In the genomic region with DNA sequence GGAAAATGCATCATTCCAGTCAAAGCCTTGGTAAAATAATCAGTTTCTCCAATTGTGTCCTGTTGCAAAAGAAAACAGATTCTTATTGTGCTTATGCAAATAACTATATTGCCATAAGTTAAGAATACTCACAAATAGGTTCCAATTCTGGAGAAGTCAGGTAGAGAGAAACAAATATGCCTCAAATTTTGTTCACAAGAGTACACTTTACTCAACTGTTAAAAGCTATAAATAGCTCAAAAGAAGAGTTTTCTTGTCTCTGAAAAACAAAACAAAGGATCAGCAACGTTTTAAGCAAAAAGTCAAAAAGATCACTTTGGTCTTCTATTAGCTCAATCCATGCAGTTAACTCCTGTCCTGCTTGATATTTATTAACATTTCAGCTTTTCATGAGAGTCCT, we compare ENCODE assay signal across 24 cellular contexts. TPM values are rescaled to one million over a fixed set of nuclear protein-coding genes. Genes with fewer than 3 reads are reported as not detected.
DNase-seq lines count a peak whose midpoint lies in the region; ATAC-seq, FAIRE-seq and TF ChIP-seq lines count a peak whose summit lies in the region.
"Had no signal": no experiment of that assay in that cellular context is flagged by ENCODE, and none has a peak within 500 bp of the region (broad histone marks: within the 10 kb centered on the region; RNA-seq: fewer than 3 reads in every experiment).

No MANE protein-coding gene starts in this region.

- TF ChIP-seq POLR2A in A549 (IDR thresholded peaks at IDR 0.05; ENCODE audit: low read length), result no peak

- no peak for ATAC-seq in A549
- no peak for ATAC-seq in left colon
- ATAC-seq: CD8-positive, alpha-beta T cell had no signal

- POLR2A ChIA-PET in A549 (lab: Yijun Ruan, JAX), result no interaction called here

- CTCF ChIA-PET in A549 (lab: Yijun Ruan, JAX), result no interaction called here

- no peak overlapping the region for H3K4me3 ChIP-seq in A549
- H3K4me3 ChIP-seq: BLaER1 treated with 17β-estradiol and CSF1 and Interleukin-3, amounts not matched to agents 10 nM and 100 nM had no signal

- TF ChIP-seq CTCF in A549 (IDR thresholded peaks at IDR 0.05) (no peak), D721Med (IDR thresholded peaks at IDR 0.05; ENCODE audit: insufficient read depth, missing control alignments) (no peak)

- FAIRE-seq in A549 (lab: Jason Lieb, UNC) (peak; percentile 93), D721Med (lab: Jason Lieb, UNC) (peak; percentile 6)
- FAIRE-seq: A204.1, GM12891, GM19239 had no signal

- no peaks in the 10 kb centered on the region for H3K4me1 ChIP-seq in A549

- no peak for TF ChIP-seq RAD21 in A549 (conservative IDR thresholded peaks at IDR 0.05 in 1 of 2, IDR thresholded peaks at IDR 0.05 in 1 of 2)

- DNase-seq in A549 (ENCODE audit: low read depth in 1 of 2, low spot score in 1 of 2) (no peak), D721Med (ENCODE audit: insufficient read length, low spot score) (no peak), OCI-M1 (lab: John Stamatoyannopoulos, UW) (peak; percentile 1), left colon (no peak)
- DNase-seq in activated CD4-positive, CD25-positive, alpha-beta regulatory T cell (lab: John Stamatoyannopoulos, UW), result no peak
- DNase-seq: 8988T; AML-193; Caco-2; Calu3; CD4-positive, alpha-beta T cell; CD8-positive, alpha-beta T cell; DMS 273 treated with DMSO at 0.1 percent for 48 hours; DMS153; DMS79; DND-41; EL; GDM1 had no signal

- WGBS in A549 (ENCODE audit: missing lambda C conversion rate), result 8% methylated on average over 1 of the region's 1 CpG

- no peak overlapping the region for H3K27ac ChIP-seq in A549
- H3K27ac ChIP-seq: BLaER1 treated with 17β-estradiol and CSF1 and Interleukin-3, amounts not matched to agents 10 nM and 100 nM; C4-2B had no signal

- H3K4me2 ChIP-seq in A549, result no peak overlapping the region
- H3K4me2 ChIP-seq: BLaER1 treated with 17β-estradiol and CSF1 and Interleukin-3, amounts not matched to agents 10 nM and 100 nM had no signal

- intact Hi-C loops in left colon (cut with DNase I, micrococcal nuclease), result no loop called here

- no peaks in the 10 kb centered on the region for H3K9me3 ChIP-seq in A549
- H3K9me3 ChIP-seq: Caco-2 had no signal

- TF ChIP-seq EP300 in A549 (IDR thresholded peaks at IDR 0.05), result no peak

TF ChIP-seq in A549, 52 proteins besides CTCF, POLR2A, EP300 and RAD21:
- no peak for TF ChIP-seq KDM1A (IDR thresholded peaks at IDR 0.05; ENCODE audit: low read depth)
- TF ChIP-seq RARB (CRISPR knock-in tag; IDR thresholded peaks at IDR 0.05), result no peak
- TF ChIP-seq NFE2L2 (conservative IDR thresholded peaks at IDR 0.05; ENCODE audit: low read length), result no peak
- no peak for TF ChIP-seq REST (IDR thresholded peaks at IDR 0.05)
- no peak for TF ChIP-seq EHF (CRISPR knock-in tag; IDR thresholded peaks at IDR 0.05)
- no peak for TF ChIP-seq RNF2 (IDR thresholded peaks at IDR 0.05; ENCODE audit: borderline replicate concordance, low read depth)
- TF ChIP-seq E2F6 (IDR thresholded peaks at IDR 0.05; ENCODE audit: borderline replicate concordance, low read depth), result no peak
- TF ChIP-seq USF2 (IDR thresholded peaks at IDR 0.05), result no peak
- no peak for TF ChIP-seq ATOH8 (CRISPR knock-in tag; IDR thresholded peaks at IDR 0.05; ENCODE audit: low read depth)
- TF ChIP-seq NPAS2 (CRISPR knock-in tag; IDR thresholded peaks at IDR 0.05; ENCODE audit: borderline replicate concordance), result no peak
- TF ChIP-seq JUNB (IDR thresholded peaks at IDR 0.05), result no peak
- TF ChIP-seq ZC3H11A (IDR thresholded peaks at IDR 0.05), result no peak
- no peak for TF ChIP-seq HOXB13 (CRISPR knock-in tag; IDR thresholded peaks at IDR 0.05; ENCODE audit: low read depth)
- TF ChIP-seq MAFK (IDR thresholded peaks at IDR 0.05; ENCODE audit: partially characterized antibody), result no peak
- no peak for TF ChIP-seq CHD4 (IDR thresholded peaks at IDR 0.05; ENCODE audit: borderline replicate concordance)
- no peak for TF ChIP-seq HES2 (IDR thresholded peaks at IDR 0.05)

RNA-seq across cellular contexts. Expression of gene SYTL5, which starts 21.9 kb away (rescaled TPM):
- 0.79 and 1.0 TPM in 2 replicates for polyA plus RNA-seq in A549 (2011; rRNA removed)
- 0.05 TPM in 2 replicates for polyA plus RNA-seq in A549 (2012; cell fraction: cytosol; rRNA removed)
- polyA plus RNA-seq in A549 (2012; cell fraction: nucleus; rRNA removed), result 0.05 and 0.06 TPM in 2 replicates
- 0.71 to 1.1 TPM (median 0.88 TPM) in 3 replicates for polyA plus RNA-seq in A549 (2017; fragmentation: RNase III; extraction: RNeasy Plus Mini Kit Qiagen cat#74134 plus additional on column Dnase treatment)
- 0.37 and 0.44 TPM in 2 replicates for polyA minus RNA-seq in A549 (2011; rRNA and poly(A)+ RNA removed)
- total RNA-seq in left colon, result 10 to 100 TPM in 1 of 2 donors, 1 to 10 TPM in 1; 10.0 to 15.6 TPM
- total RNA-seq: B cell; CD4-positive, alpha-beta T cell; CD8-positive, alpha-beta T cell; G401 had no signal
